Comparison of ENCODE assay signal across 11 cellular contexts in genomic region chr1:3483380-3483779, GRCh38. TPM values are rescaled to one million over a fixed set of nuclear protein-coding genes. Genes with fewer than 3 reads are reported as not detected.
"Had no signal": no experiment of that assay in that cellular context is flagged by ENCODE, and none has a peak within 500 bp of the region (broad histone marks: within the 10 kb centered on the region; RNA-seq: fewer than 3 reads in every experiment).

No MANE protein-coding gene starts in this region.

- DNase-seq: hippocampal formation had no signal

- H3K27ac ChIP-seq: body of pancreas, foreskin keratinocyte, prostate gland, thoracic aorta, upper lobe of left lung, WERI-Rb-1 had no signal

- H3K27me3 ChIP-seq: body of pancreas, foreskin keratinocyte, upper lobe of left lung had no signal

- H3K4me3 ChIP-seq: body of pancreas, lung, prostate gland, thoracic aorta, upper lobe of left lung had no signal

- H3K36me3 ChIP-seq: prostate gland, thoracic aorta, upper lobe of left lung, WERI-Rb-1 had no signal

- H3K9me3 ChIP-seq: body of pancreas, prostate gland, upper lobe of left lung had no signal

- H3K4me1 ChIP-seq: prostate gland had no signal

- ATAC-seq: effector memory CD8-positive, alpha-beta T cell had no signal

RNA-seq across cellular contexts. Expression of gene ARHGEF16, which starts 28.9 kb away (rescaled TPM):
- total RNA-seq: activated T-helper 1 cell treated with anti-CD3 and anti-CD28 coated beads, Interleukin-12 subunit alpha, Interleukin-12 subunit beta, Interleukin-2, Interleukin-4 antibody, amounts not matched to agents 30 ng/mL and 10 ng/mL and 1 ng/mL, durations not matched to agents 14 hours and 24 hours and 36 hours; osteoblast had no signal
